ENCODE assay signal across 17 cellular contexts in genomic region chr7:121027761-121028681, GRCh38. TPM values are rescaled to one million over a fixed set of nuclear protein-coding genes. Genes with fewer than 3 reads are reported as not detected.
DNase-seq lines count a peak whose midpoint lies in the region; ATAC-seq, FAIRE-seq and TF ChIP-seq lines count a peak whose summit lies in the region.
"Had no signal": no experiment of that assay in that cellular context is flagged by ENCODE, and none has a peak within 500 bp of the region (broad histone marks: within the 10 kb centered on the region; RNA-seq: fewer than 3 reads in every experiment).

No MANE protein-coding gene starts in this region.

- no peak overlapping the region for H3K4me2 ChIP-seq in osteoblast (ENCODE audit: insufficient read depth, low read length)
- no peak overlapping the region for H3K4me2 ChIP-seq in MM.1S (ENCODE audit: low read depth, low read length)

- no peaks in the 10 kb centered on the region for H3K9me3 ChIP-seq in adipocyte (ENCODE audit: control insufficient read depth, low read length)
- no peaks in the 10 kb centered on the region for H3K9me3 ChIP-seq in heart left ventricle
- no peaks in the 10 kb centered on the region for H3K9me3 ChIP-seq in osteoblast (ENCODE audit: low read depth, low read length)
- H3K9me3 ChIP-seq in MM.1S (replicated peaks; ENCODE audit: insufficient read depth, low read length): no peaks in the 10 kb centered on the region
- no peaks in the 10 kb centered on the region for H3K9me3 ChIP-seq in kidney (ENCODE audit: control insufficient read depth in 1 of 2, low read length in 2 of 2)
- H3K9me3 ChIP-seq: adrenal gland, vagina had no signal

- no peaks in the 10 kb centered on the region for H3K27me3 ChIP-seq in adipocyte (replicated peaks; ENCODE audit: control insufficient read depth, insufficient read depth, low read length)
- no peaks in the 10 kb centered on the region for H3K27me3 ChIP-seq in heart left ventricle
- H3K27me3 ChIP-seq in osteoblast (ENCODE audit: insufficient read depth, low read length): no peaks in the 10 kb centered on the region
- no peaks in the 10 kb centered on the region for H3K27me3 ChIP-seq in MM.1S (replicated peaks; ENCODE audit: insufficient read depth, low read length)
- H3K27me3 ChIP-seq: adrenal gland, vagina had no signal

- H3K9me2 ChIP-seq in MM.1S (replicated peaks; ENCODE audit: insufficient read depth, low read length): no peaks in the 10 kb centered on the region

- DNase-seq in A172 (ENCODE audit: low spot score): peak; percentile 54
- DNase-seq in adipocyte (ENCODE audit: low read depth): no peak
- DNase-seq in heart left ventricle: no peak
- no peak for DNase-seq in osteoblast (ENCODE audit: insufficient read length, low spot score, missing footprints)
- DNase-seq in stimulated activated CD4-positive, alpha-beta T cell treated with anti-CD3 and anti-CD28 coated beads, Interleukin-15, amount 100 ng/mL, for 24 hours: no peak
- DNase-seq in MM.1S: no peak
- no peak for DNase-seq in kidney
- DNase-seq in foreskin fibroblast: no peak
- DNase-seq: activated CD4-positive, alpha-beta T cell treated with anti-CD3 and anti-CD28 coated beads, Interleukin-2, amount 50 U/mL, for 48 hours; adrenal gland; COR-L47; mammary epithelial cell; stimulated activated CD4-positive, alpha-beta T cell treated with anti-CD3 and anti-CD28 coated beads, Interleukin-2, amount 100 ng/mL, for 24 hours; stimulated activated CD8-positive, alpha-beta memory T cell treated with anti-CD3 and anti-CD28 coated beads, Interleukin-4, amount 100 ng/mL, for 48 hours had no signal

- no peak for TF ChIP-seq CTCF in heart left ventricle (IDR thresholded peaks at IDR 0.05)
- no peak for TF ChIP-seq CTCF in osteoblast (IDR thresholded peaks at IDR 0.05; ENCODE audit: extremely low read depth, low read depth, low read length)
- TF ChIP-seq CTCF in MM.1S (IDR thresholded peaks at IDR 0.05; ENCODE audit: low read length): no peak
- no peak for TF ChIP-seq CTCF in kidney (IDR thresholded peaks at IDR 0.05; ENCODE audit: borderline replicate concordance, extremely low read depth, insufficient read depth)
- TF ChIP-seq CTCF in foreskin fibroblast (IDR thresholded peaks at IDR 0.05; ENCODE audit: low read depth, low read length): no peak

- WGBS in heart left ventricle, 4 donors: 37 to 54% (median 48%) methylated on average over 10 of the region's 10 CpGs

- peak overlapping the region; percentile 26 to 84 (median 67) for H3K27ac ChIP-seq in heart left ventricle
- no peak overlapping the region for H3K27ac ChIP-seq in osteoblast (ENCODE audit: low read depth, low read length)
- no peak overlapping the region for H3K27ac ChIP-seq in MM.1S (ENCODE audit: low read length)
- H3K27ac ChIP-seq in kidney (ENCODE audit: low read depth in 2 of 2, low read length in 2 of 2): peak overlapping the region in 1 of 2 donors; percentile 26
- H3K27ac ChIP-seq: parathyroid adenoma, vagina had no signal

- peak; percentile 46 to 67 (median 55) for ATAC-seq in heart left ventricle
- ATAC-seq: esophagus mucosa had no signal

- H3F3A ChIP-seq in MM.1S (ENCODE audit: insufficient read depth, low read length): peaks cover 5% of the 10 kb centered on the region; the same call in 1 of the 2 replicates

- H3K36me3 ChIP-seq in adipocyte (ENCODE audit: control insufficient read depth, insufficient read depth, low read length, severe bottlenecking) (no peaks in the 10 kb centered on the region), heart left ventricle (no peaks in the 10 kb centered on the region), osteoblast (ENCODE audit: insufficient read depth, low read length) (no peaks in the 10 kb centered on the region), MM.1S (replicated peaks; ENCODE audit: insufficient read depth, low read length) (no peaks in the 10 kb centered on the region), kidney (ENCODE audit: control insufficient read depth in 1 of 2, insufficient read depth in 2 of 2, low read length in 2 of 2) (no peaks in the 10 kb centered on the region)
- H3K36me3 ChIP-seq: adrenal gland, vagina had no signal

- H3K79me2 ChIP-seq in osteoblast (ENCODE audit: insufficient read depth, low read length) (peaks cover 7% of the 10 kb centered on the region), MM.1S (ENCODE audit: low read length) (no peaks in the 10 kb centered on the region)
- H3K79me2 ChIP-seq: parathyroid adenoma had no signal

- H4K20me1 ChIP-seq in osteoblast (ENCODE audit: insufficient read depth, low read length): no peaks in the 10 kb centered on the region
- H4K20me1 ChIP-seq in MM.1S (ENCODE audit: insufficient read depth, low read length): no peaks in the 10 kb centered on the region

- H3K9ac ChIP-seq in adipocyte (ENCODE audit: low read length): peak overlapping the region; percentile 20
- no peak overlapping the region for H3K9ac ChIP-seq in MM.1S (ENCODE audit: low read length)
- H3K9ac ChIP-seq in kidney (ENCODE audit: low read length in 2 of 2): no peak overlapping the region
- H3K9ac ChIP-seq: parathyroid adenoma had no signal

- no peak for TF ChIP-seq POLR2A in heart left ventricle (IDR thresholded peaks at IDR 0.05)

- H3K4me1 ChIP-seq in adipocyte (ENCODE audit: control insufficient read depth, insufficient read depth, low read length) (peaks cover 30% of the 10 kb centered on the region), heart left ventricle (peaks cover 3 to 75% (median 56%) of the 10 kb centered on the region in 12 donors), osteoblast (ENCODE audit: insufficient read depth, low read length) (peaks cover 22% of the 10 kb centered on the region), MM.1S (ENCODE audit: low read length) (peaks cover 10% of the 10 kb centered on the region), kidney (ENCODE audit: control insufficient read depth in 1 of 2, insufficient read depth in 1 of 2, low read depth in 1 of 2, low read length in 2 of 2) (peaks cover 0 to 4% of the 10 kb centered on the region in 2 donors)
- H3K4me1 ChIP-seq: parathyroid adenoma had no signal

- H2AFZ ChIP-seq in osteoblast (ENCODE audit: low read length) (peak overlapping the region; percentile 29), MM.1S (ENCODE audit: low read length) (no peak overlapping the region)
- H2AFZ ChIP-seq: parathyroid adenoma had no signal

- no peak for FAIRE-seq in kidney (lab: Jason Lieb, UNC)

- intact Hi-C loops in heart left ventricle (cut with DNase I) (loop anchor here in 1 of 10 donors (5.0 kb wide), 1 partner anchor 44 kb away; no protein-coding TSS in a partner anchor), kidney (cut with DNase I) (no loop called here)

- H3K4me3 ChIP-seq in adipocyte (ENCODE audit: low read length) (no peak overlapping the region), heart left ventricle (peak overlapping the region in 1 of 12 donors; percentile 14), osteoblast (ENCODE audit: insufficient read depth, low read length) (no peak overlapping the region), MM.1S (ENCODE audit: low read length) (no peak overlapping the region), kidney (ENCODE audit: low read length in 2 of 2) (no peak overlapping the region), foreskin fibroblast (ENCODE audit: low read depth in 1 of 2, low read length in 2 of 2) (no peak overlapping the region)
- H3K4me3 ChIP-seq: adrenal gland, vagina had no signal

RNA-seq across cellular contexts. Expression of gene CPED1, which starts 39.5 kb away (rescaled TPM):
- 18.0 and 18.4 TPM in 2 replicates for total RNA-seq in A172 (2014; rRNA removed; shearing (Covaris generic))
- 10 to 100 TPM; 19.6 to 51.2 (median 27.5) TPM for total RNA-seq in heart left ventricle
- polyA plus RNA-seq in heart left ventricle: 1 to 10 TPM; 3.6 to 9.7 TPM
- total RNA-seq in osteoblast: 30.8 and 37.4 TPM in 2 replicates
- total RNA-seq in kidney: 16.9 TPM
- 2.9 TPM for polyA plus RNA-seq in kidney (ENCODE audit: insufficient read depth, low read depth, low replicate concordance)

Comparison
In these comparisons a context has a peak if more than half of its experiments do, and no peak if none do; other contexts are left out.
1. H3K27ac ChIP-seq: peak in heart left ventricle (12 of 12); none in osteoblast (single experiment) and MM.1S (single experiment).